ENCODE assay signal across 1 cellular context in genomic region chr3:119825820-119826219, GRCh38.
TF ChIP-seq lines count a peak whose summit lies in the region.

No MANE protein-coding gene starts in this region.

TF ChIP-seq in HepG2, 621 proteins besides CTCF, POLR2A, EP300 and RAD21 (continued from another document and continues in another):
- TF ChIP-seq ARID4A (CRISPR knock-in tag; IDR thresholded peaks at IDR 0.05; ENCODE audit: borderline replicate concordance) (peak; percentile 39; the same call in 1 of the 2 replicates), ZNF501 (CRISPR knock-in tag; IDR thresholded peaks at IDR 0.05) (no peak), DR1 (CRISPR knock-in tag; IDR thresholded peaks at IDR 0.05) (no peak), FIP1L1 (IDR thresholded peaks at IDR 0.05; ENCODE audit: borderline replicate concordance, insufficient read depth, low read depth, low read length) (no peak), SP5 (CRISPR knock-in tag; IDR thresholded peaks at IDR 0.05; ENCODE audit: borderline replicate concordance, low read depth) (0 out of 2 replicates have a peak, but pooled peaks have one; percentile 25), POGK (CRISPR knock-in tag; conservative IDR thresholded peaks at IDR 0.05) (no peak), HNRNPH1 (optimal IDR thresholded peaks at IDR 0.05; ENCODE audit: low read depth, low read length) (no peak), MTA3 (CRISPR knock-in tag; IDR thresholded peaks at IDR 0.05) (no peak), PRDM15 (CRISPR knock-in tag; IDR thresholded peaks at IDR 0.05) (no peak), IRX3 (CRISPR knock-in tag; IDR thresholded peaks at IDR 0.05; ENCODE audit: borderline replicate concordance, low read depth) (no peak), AFF4 (CRISPR knock-in tag; IDR thresholded peaks at IDR 0.05) (no peak), ZNF577 (CRISPR knock-in tag; IDR thresholded peaks at IDR 0.05; ENCODE audit: borderline replicate concordance, low read depth) (no peak), ZNF18 (CRISPR knock-in tag; IDR thresholded peaks at IDR 0.05; ENCODE audit: insufficient replicate concordance) (no peak), RFXANK (CRISPR knock-in tag; IDR thresholded peaks at IDR 0.05) (no peak), ZNF703 (CRISPR knock-in tag; IDR thresholded peaks at IDR 0.05; ENCODE audit: borderline replicate concordance) (no peak), ZNF773 (CRISPR knock-in tag; IDR thresholded peaks at IDR 0.05; ENCODE audit: borderline replicate concordance) (no peak), KAT7 (CRISPR knock-in tag; IDR thresholded peaks at IDR 0.05; ENCODE audit: borderline replicate concordance) (0 out of 2 replicates have a peak, but pooled peaks have one; percentile 39), WIZ (CRISPR knock-in tag; IDR thresholded peaks at IDR 0.05) (no peak), ZKSCAN5 (CRISPR knock-in tag; IDR thresholded peaks at IDR 0.05) (no peak), ZNF264 (CRISPR knock-in tag; IDR thresholded peaks at IDR 0.05) (0 out of 2 replicates have a peak, but pooled peaks have one; percentile 41), RNF2 (conservative IDR thresholded peaks at IDR 0.05; ENCODE audit: low read depth) (no peak), ATF6 (CRISPR knock-in tag; conservative IDR thresholded peaks at IDR 0.05) (no peak), SATB2 (CRISPR knock-in tag; IDR thresholded peaks at IDR 0.05) (no peak), PBX2 (CRISPR knock-in tag; IDR thresholded peaks at IDR 0.05) (no peak), ZNF20 (CRISPR knock-in tag; IDR thresholded peaks at IDR 0.05) (no peak), RFX1 (IDR thresholded peaks at IDR 0.05) (no peak), ZIK1 (CRISPR knock-in tag; IDR thresholded peaks at IDR 0.05; ENCODE audit: borderline replicate concordance, low read depth) (no peak), FOXA3 (CRISPR knock-in tag; IDR thresholded peaks at IDR 0.05) (peak; percentile 67), ZNF724P (CRISPR knock-in tag; IDR thresholded peaks at IDR 0.05; ENCODE audit: borderline replicate concordance) (no peak), CBX1 (IDR thresholded peaks at IDR 0.05; ENCODE audit: low read depth) (no peak), ZBED4 (CRISPR knock-in tag; IDR thresholded peaks at IDR 0.05; ENCODE audit: borderline replicate concordance) (no peak)
